Comparison of ENCODE assay signal across 8 cellular contexts in genomic region chr6:127302728-127303675, GRCh38. TPM values are rescaled to one million over a fixed set of nuclear protein-coding genes. Genes with fewer than 3 reads are reported as not detected.
DNase-seq lines count a peak whose midpoint lies in the region; ATAC-seq, FAIRE-seq and TF ChIP-seq lines count a peak whose summit lies in the region.

No MANE protein-coding gene starts in this region.

- BruUV-seq in K562 (replicated peaks; lab: Mats Ljungman, UMichigan) = no TSS peak

- H3K79me2 ChIP-seq in DND-41 (ENCODE audit: insufficient read depth, low read length) = peaks cover 47% of the 10 kb centered on the region
- H3K79me2 ChIP-seq in K562 (ENCODE audit: control insufficient read depth, insufficient read depth, low read length) = peaks cover 29% of the 10 kb centered on the region

- H4K20me1 ChIP-seq in DND-41 (ENCODE audit: insufficient read depth, low read length) = peaks cover 21% of the 10 kb centered on the region; the same call in 1 of the 2 replicates
- no peaks in the 10 kb centered on the region; the same call in none of the 2 replicates for H4K20me1 ChIP-seq in K562 (replicated peaks; ENCODE audit: control insufficient read depth, insufficient read depth, low read length)

- TF ChIP-seq CTCF in DND-41 (IDR thresholded peaks at IDR 0.05; ENCODE audit: borderline replicate concordance, extremely low read depth, low read length, poor library complexity, severe bottlenecking) = peak; percentile 77
- peak; percentile 82 for TF ChIP-seq CTCF in RWPE2 (IDR thresholded peaks at IDR 0.05; ENCODE audit: poor library complexity, severe bottlenecking)
- TF ChIP-seq CTCF in K562 (IDR thresholded peaks at IDR 0.05 in 2 of 3, conservative IDR thresholded peaks at IDR 0.05 in 1 of 3; ENCODE audit: insufficient read depth in 2 of 3, low read depth in 1 of 3, low read length in 3 of 3) = peak; percentile 47 to 71 (median 47); a peak in 4 of 6 replicates

- in situ Hi-C loops in K562 (cut with MboI) = loop anchor here (10.0 kb wide), 1 partner anchor 122 kb away; no protein-coding TSS in a partner anchor

- POLR2A ChIA-PET in K562 (lab: Yijun Ruan, JAX) = interaction anchor here (0.7 kb wide), 1 partner anchor 17 kb away, joined by 4 read pairs; no protein-coding TSS in a partner anchor

- H2AFZ ChIP-seq in DND-41 (ENCODE audit: low read depth, low read length) (no peak overlapping the region), K562 (ENCODE audit: low read depth, low read length) (no peak overlapping the region)

- H3K27ac ChIP-seq in DND-41 (ENCODE audit: low read length) (no peak overlapping the region), RWPE2 (ENCODE audit: poor library complexity, severe bottlenecking) (no peak overlapping the region), K562 (ENCODE audit: extremely low read depth, low read depth, low read length) (no peak overlapping the region)

- H3K9ac ChIP-seq in DND-41 (ENCODE audit: low read depth, low read length) (no peak overlapping the region), K562 (ENCODE audit: insufficient read depth in 1 of 2, low read depth in 2 of 2, low read length in 2 of 2) (no peak overlapping the region)

- H3K9me1 ChIP-seq in K562 (ENCODE audit: control insufficient read depth, insufficient read depth, low read length) = no peaks in the 10 kb centered on the region

- DNase-seq in DND-41 (peak; percentile 28), RWPE2 (ENCODE audit: low spot score) (no peak), K562 (ENCODE audit: extremely low read depth in 1 of 4, low spot score in 3 of 4) (peak; percentile 21 to 34 (median 28))
- peak in 2 of 3 experiments; percentile 17 to 37 for DNase-seq in stimulated activated CD4-positive, alpha-beta T cell treated with anti-CD3 and anti-CD28 coated beads, TNF-alpha, amount 100 ng/mL, for 4 hours (ENCODE audit: low read depth in 3 of 3)

- TF ChIP-seq POLR2A in K562 (conservative IDR thresholded peaks at IDR 0.05) = no peak

- CTCF ChIA-PET in K562 (lab: Yijun Ruan, JAX; ENCODE audit: low intra/inter-chr PET ratio) = interaction anchor here (1.2 to 1.6 kb wide), 2 partner anchors 117 to 236 kb away, joined by 7 to 8 read pairs; no protein-coding TSS in a partner anchor

- peak; percentile 66; the same call in 2 of the 3 replicates for ATAC-seq in DND-41 (ENCODE audit: insufficient read depth, low read depth)
- peak; percentile 47 for ATAC-seq in GM19463 (IDR thresholded peaks at IDR 0.05; ENCODE audit: unreplicated experiment)
- peak; percentile 74 for ATAC-seq in HG03571 (IDR thresholded peaks at IDR 0.05; ENCODE audit: unreplicated experiment)
- ATAC-seq in RWPE2 (ENCODE audit: low read depth) = peak; percentile 40; the same call in 1 of the 3 replicates
- 0 out of 3 replicates have a peak, but pooled peaks have one; percentile 44 for ATAC-seq in K562
- ATAC-seq in HG02571 (IDR thresholded peaks at IDR 0.05; ENCODE audit: unreplicated experiment) = no peak

- H3K4me3 ChIP-seq in DND-41 (ENCODE audit: low read depth in 1 of 2, low read length in 2 of 2) (no peak overlapping the region), RWPE2 (ENCODE audit: severe bottlenecking) (no peak overlapping the region), K562 (no peak overlapping the region)

- H3K27me3 ChIP-seq in DND-41 (ENCODE audit: insufficient read depth, low read length, poor library complexity) (no peaks in the 10 kb centered on the region), RWPE2 (ENCODE audit: insufficient read depth, poor library complexity, severe bottlenecking) (no peaks in the 10 kb centered on the region), K562 (ENCODE audit: control insufficient read depth in 2 of 2, insufficient read depth in 2 of 2, low read length in 2 of 2) (no peaks in the 10 kb centered on the region)

- FAIRE-seq in K562 (lab: Jason Lieb, UNC) (no peak), islet of Langerhans (lab: Jason Lieb, UNC) (peak; percentile 98)

- H3K36me3 ChIP-seq in DND-41 (ENCODE audit: insufficient read depth, low read length) (peaks cover 33% of the 10 kb centered on the region; the same call in 1 of the 2 replicates), RWPE2 (ENCODE audit: low read depth) (peaks cover 24% of the 10 kb centered on the region), K562 (ENCODE audit: control insufficient read depth, insufficient read depth, low read length) (peaks cover 11% of the 10 kb centered on the region; the same call in 1 of the 3 replicates)

- 60% methylated on average over 6 of the region's 6 CpGs for WGBS in K562 (ENCODE audit: insufficient coverage, low coverage, missing lambda C conversion rate)

- H3K4me2 ChIP-seq in DND-41 (ENCODE audit: insufficient read depth, low read length) (no peak overlapping the region), K562 (ENCODE audit: insufficient read depth, low read length) (no peak overlapping the region)

- TF ChIP-seq RAD21 in K562 (CRISPR knock-in tag; conservative IDR thresholded peaks at IDR 0.05 in 1 of 2, IDR thresholded peaks at IDR 0.05 in 1 of 2) = peak; percentile 65 to 68

- intact Hi-C loops in K562 (cut with micrococcal nuclease) = loop anchor here (1.0 to 5.0 kb wide), 4 partner anchors 40 to 234 kb away; partner anchors contain the start of gene ECHDC1

- TF ChIP-seq EP300 in K562 (IDR thresholded peaks at IDR 0.05; ENCODE audit: low read length) = no peak

- no peaks in the 10 kb centered on the region for H3K9me3 ChIP-seq in DND-41 (ENCODE audit: insufficient read depth, low read length, severe bottlenecking)
- H3K9me3 ChIP-seq in RWPE2 (ENCODE audit: severe bottlenecking) = no peaks in the 10 kb centered on the region
- H3K9me3 ChIP-seq in K562 (replicated peaks; ENCODE audit: control insufficient read depth, insufficient read depth, low read depth, low read length) = no peaks in the 10 kb centered on the region

- H3K4me1 ChIP-seq in DND-41 (ENCODE audit: insufficient read depth, low read length) = no peaks in the 10 kb centered on the region
- H3K4me1 ChIP-seq in RWPE2 (ENCODE audit: insufficient read depth, poor library complexity, severe bottlenecking) = no peaks in the 10 kb centered on the region
- no peaks in the 10 kb centered on the region for H3K4me1 ChIP-seq in K562 (replicated peaks in 1 of 2; ENCODE audit: control insufficient read depth in 2 of 2, insufficient read depth in 2 of 2, low read length in 2 of 2)

TF ChIP-seq in K562, 482 proteins besides CTCF, POLR2A, EP300 and RAD21 (continues in another document):
- TF ChIP-seq SMC3 (conservative IDR thresholded peaks at IDR 0.05; ENCODE audit: insufficient read depth, low read depth, low read length) = 0 out of 2 replicates have a peak, but pooled peaks have one; percentile 21
- TF ChIP-seq EZH2 (IDR thresholded peaks at IDR 0.05; ENCODE audit: borderline replicate concordance, low read depth, low read length) = no peak
- TF ChIP-seq, protein P1, sequence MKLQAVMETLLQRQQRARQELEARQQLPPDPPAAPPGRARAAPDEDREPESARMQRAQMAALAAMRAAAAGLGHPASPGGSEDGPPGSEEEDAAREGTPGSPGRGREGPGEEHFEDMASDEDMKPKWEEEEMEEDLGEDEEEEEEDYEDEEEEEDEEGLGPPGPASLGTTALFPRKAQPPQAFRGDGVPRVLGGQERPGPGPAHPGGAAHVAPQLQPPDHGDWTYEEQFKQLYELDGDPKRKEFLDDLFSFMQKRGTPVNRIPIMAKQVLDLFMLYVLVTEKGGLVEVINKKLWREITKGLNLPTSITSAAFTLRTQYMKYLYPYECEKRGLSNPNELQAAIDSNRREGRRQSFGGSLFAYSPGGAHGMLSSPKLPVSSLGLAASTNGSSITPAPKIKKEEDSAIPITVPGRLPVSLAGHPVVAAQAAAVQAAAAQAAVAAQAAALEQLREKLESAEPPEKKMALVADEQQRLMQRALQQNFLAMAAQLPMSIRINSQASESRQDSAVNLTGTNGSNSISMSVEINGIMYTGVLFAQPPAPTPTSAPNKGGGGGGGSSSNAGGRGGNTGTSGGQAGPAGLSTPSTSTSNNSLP (IDR thresholded peaks at IDR 0.05; ENCODE audit: borderline replicate concordance, low read depth, low read length) = peak; percentile 95

RNA-seq across cellular contexts. Expression of gene RNF146, which starts 36.3 kb away (rescaled TPM):
- 16.8 and 55.6 TPM in 2 replicates for total RNA-seq in K562 (2011; cell fraction: chromatin; rRNA removed; ENCODE audit: low replicate concordance)
- 8.3 and 12.8 TPM in 2 replicates for total RNA-seq in K562 (2011; cell fraction: nucleolus; rRNA removed)
- total RNA-seq in K562 (2011; cell fraction: nucleoplasm; rRNA removed) = 27.6 and 30.7 TPM in 2 replicates
- total RNA-seq in K562 (2014; rRNA removed) (15.0 and 16.2 TPM in 2 replicates), K562 (2014; rRNA removed; fragmentation: Illumina TruSeq; extraction: Trizol) (17.8 and 18.6 TPM in 2 replicates), K562 (2015; rRNA removed; fragmentation: Illumina TruSeq; extraction: Trizol) (17.7 and 19.8 TPM in 2 replicates), K562 (2021) (13.1 and 15.4 TPM in 2 replicates)
- polyA plus RNA-seq in K562 (2011; rRNA removed) (30.2 and 30.5 TPM in 2 replicates), K562 (2014; fragmentation: Illumina TruSeq; extraction: Trizol) (14.5 and 17.5 TPM in 2 replicates), K562 (2014; fragmentation: Nextera tagmentation; extraction: Ambion mirVana) (10 to 100 TPM in 1 of 2 experiments, 1 to 10 TPM in 1; 8.4 to 14.7 TPM), K562 (2014; rRNA removed) (20.2 and 21.4 TPM in 2 replicates)
- polyA plus RNA-seq in K562 (2011; cell fraction: cytosol; rRNA removed) = 6.7 and 14.4 TPM in 2 replicates
- polyA plus RNA-seq in K562 (2011; cell fraction: nucleus; rRNA removed) = 44.3 and 58.3 TPM in 2 replicates
- polyA plus RNA-seq in K562 (2012) = 16.7 and 17.2 TPM in 2 replicates
- 25.3 and 33.9 TPM in 2 replicates for polyA minus RNA-seq in K562 (2011; rRNA and poly(A)+ RNA removed)
- 8.8 and 9.2 TPM in 2 replicates for polyA minus RNA-seq in K562 (2011; cell fraction: cytosol; rRNA and poly(A)+ RNA removed)
- 32.4 and 56.0 TPM in 2 replicates for polyA minus RNA-seq in K562 (2011; cell fraction: nucleus; rRNA and poly(A)+ RNA removed)

RNA-seq across cellular contexts. Expression of gene ECHDC1, which starts 40.4 kb away (rescaled TPM):
- 34.7 and 94.5 TPM in 2 replicates for total RNA-seq in K562 (2011; cell fraction: chromatin; rRNA removed; ENCODE audit: low replicate concordance)
- 17.8 and 23.6 TPM in 2 replicates for total RNA-seq in K562 (2011; cell fraction: nucleolus; rRNA removed)
- total RNA-seq in K562 (2011; cell fraction: nucleoplasm; rRNA removed) = 38.3 and 94.7 TPM in 2 replicates
- total RNA-seq in K562 (2014; rRNA removed) (45.9 and 58.0 TPM in 2 replicates), K562 (2014; rRNA removed; fragmentation: Illumina TruSeq; extraction: Trizol) (99.3 and 119 TPM in 2 replicates), K562 (2015; rRNA removed; fragmentation: Illumina TruSeq; extraction: Trizol) (70.4 and 78.6 TPM in 2 replicates), K562 (2021) (57.5 and 58.4 TPM in 2 replicates)
- polyA plus RNA-seq in K562 (2011; rRNA removed) (48.7 and 73.1 TPM in 2 replicates), K562 (2014; fragmentation: Illumina TruSeq; extraction: Trizol) (88.4 and 105 TPM in 2 replicates), K562 (2014; fragmentation: Nextera tagmentation; extraction: Ambion mirVana) (100 to 1,000 TPM in 1 of 2 experiments, 10 to 100 TPM in 1; 96.5 to 103 TPM), K562 (2014; rRNA removed) (64.6 and 75.5 TPM in 2 replicates)
- polyA plus RNA-seq in K562 (2011; cell fraction: cytosol; rRNA removed) = 7.9 and 20.1 TPM in 2 replicates
- 13.2 and 20.4 TPM in 2 replicates for polyA plus RNA-seq in K562 (2011; cell fraction: nucleus; rRNA removed)
- 46.1 and 76.1 TPM in 2 replicates for polyA plus RNA-seq in K562 (2012)
- 67.4 and 81.7 TPM in 2 replicates for polyA minus RNA-seq in K562 (2011; rRNA and poly(A)+ RNA removed)
- 17.4 and 23.8 TPM in 2 replicates for polyA minus RNA-seq in K562 (2011; cell fraction: cytosol; rRNA and poly(A)+ RNA removed)
- 28.5 and 45.2 TPM in 2 replicates for polyA minus RNA-seq in K562 (2011; cell fraction: nucleus; rRNA and poly(A)+ RNA removed)
